ENCODE assay signal across 8 cellular contexts in the genomic region with DNA sequence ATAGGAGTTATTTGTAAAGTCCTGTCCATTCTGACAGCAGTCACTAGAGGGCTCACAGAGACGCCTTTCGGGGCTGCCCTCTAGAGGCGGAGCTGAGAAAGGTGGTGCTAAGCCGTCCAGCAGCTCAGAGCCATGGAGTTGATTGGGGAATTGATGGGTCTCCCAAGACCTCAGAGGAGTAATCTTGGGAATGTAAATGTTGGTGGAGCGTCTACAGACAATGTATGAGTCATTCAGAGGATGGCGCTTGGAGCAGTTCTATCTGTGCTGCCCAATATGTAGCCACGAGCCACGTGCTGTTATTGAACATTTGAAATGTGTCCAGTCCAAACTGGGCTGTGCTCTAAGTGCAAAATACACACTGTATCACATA.
A peak's percentile ranks its signal among the peaks of the same experiment; 100 is the strongest.
DNase-seq lines count a peak whose midpoint lies in the region; ATAC-seq and TF ChIP-seq lines count a peak whose summit lies in the region.

No MANE protein-coding gene starts in this region.

- H3K36me3 ChIP-seq in liver (ENCODE audit: control insufficient read depth in 4 of 4, insufficient read depth in 3 of 4, low read depth in 1 of 4, low read length in 3 of 4), result no peaks in the 10 kb centered on the region

- no peaks in the 10 kb centered on the region for H3K9me3 ChIP-seq in AG04450 (ENCODE audit: control insufficient read depth, insufficient read depth, low read length)
- H3K9me3 ChIP-seq in liver (ENCODE audit: control insufficient read depth in 4 of 4, low read length in 3 of 4), result no peaks in the 10 kb centered on the region

- WGBS in liver, result 17% methylated on average over 8 of the region's 8 CpGs

- H3K4me3 ChIP-seq in AG04450 (ENCODE audit: low read depth, low read length) (no peak overlapping the region), liver (ENCODE audit: low read depth in 1 of 3, low read length in 3 of 3) (peak overlapping the region in 1 of 3 donors; percentile 33)

- ATAC-seq in GM18858 (IDR thresholded peaks at IDR 0.05; ENCODE audit: unreplicated experiment) (peak; percentile 95), HG03039 (IDR thresholded peaks at IDR 0.05; ENCODE audit: unreplicated experiment) (peak; percentile 98)

- DNase-seq in AG04450 (ENCODE audit: low read depth, low spot score) (peak; percentile 33), NCI-H345 (lab: John Stamatoyannopoulos, UW) (peak; percentile 58), cerebellum (ENCODE audit: low spot score) (peak; percentile 6)
- peak; percentile 63 for DNase-seq in activated CD4-positive, alpha-beta T cell treated with anti-CD3 and anti-CD28 coated beads for 1 hour
- DNase-seq in stimulated activated CD4-positive, alpha-beta T cell treated with anti-CD3 and anti-CD28 coated beads, TNF-alpha, amount 100 ng/mL, for 48 hours (ENCODE audit: low read depth in 3 of 3), result peak; percentile 52 to 67 (median 58)

- TF ChIP-seq RAD21 in liver (IDR thresholded peaks at IDR 0.05), result peak; percentile 92 to 94

- H3K9ac ChIP-seq in liver (ENCODE audit: low read depth in 1 of 2, low read length in 2 of 2), result no peak overlapping the region

- H3K4me1 ChIP-seq in liver (ENCODE audit: control insufficient read depth in 4 of 4, insufficient read depth in 4 of 4, low read length in 3 of 4), result peaks cover 0 to 2% (median 0%) of the 10 kb centered on the region in 4 donors

- H3K27ac ChIP-seq in AG04450 (ENCODE audit: low read depth, low read length) (no peak overlapping the region), liver (ENCODE audit: low read depth in 1 of 2, low read length in 2 of 2) (no peak overlapping the region)

- POLR2A ChIA-PET in AG04450 (lab: Yijun Ruan, JAX), result no interaction called here

- H3K27me3 ChIP-seq in AG04450 (ENCODE audit: control insufficient read depth, insufficient read depth, low read length) (peaks cover 4% of the 10 kb centered on the region), liver (ENCODE audit: control insufficient read depth in 4 of 4, insufficient read depth in 4 of 4, low read length in 3 of 4) (no peaks in the 10 kb centered on the region)

- peak; percentile 100 for TF ChIP-seq CTCF in AG04450 (IDR thresholded peaks at IDR 0.05; ENCODE audit: low read depth, low read length)
- TF ChIP-seq CTCF in liver (IDR thresholded peaks at IDR 0.05; ENCODE audit: low read depth, low read length, missing input control), result peak; percentile 96

- CTCF ChIA-PET in AG04450 (lab: Charles Lee), result interaction anchor here (0.5 to 3.1 kb wide), 33 partner anchors 9 to 742 kb away, joined by 3 to 44 read pairs (median 4); no protein-coding TSS in a partner anchor

TF ChIP-seq in liver, 16 proteins besides CTCF, POLR2A, EP300 and RAD21:
- TF ChIP-seq, protein P1, sequence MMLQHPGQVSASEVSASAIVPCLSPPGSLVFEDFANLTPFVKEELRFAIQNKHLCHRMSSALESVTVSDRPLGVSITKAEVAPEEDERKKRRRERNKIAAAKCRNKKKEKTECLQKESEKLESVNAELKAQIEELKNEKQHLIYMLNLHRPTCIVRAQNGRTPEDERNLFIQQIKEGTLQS (IDR thresholded peaks at IDR 0.05), result no peak
- TF ChIP-seq HNF4G (IDR thresholded peaks at IDR 0.05), result no peak
- TF ChIP-seq HNF4A (conservative IDR thresholded peaks at IDR 0.05), result peak in 1 of 2 donors; percentile 14
- TF ChIP-seq YY1 (IDR thresholded peaks at IDR 0.05), result peak; percentile 40
- no peak for TF ChIP-seq JUND (IDR thresholded peaks at IDR 0.05)
- no peak for TF ChIP-seq SP1 (IDR thresholded peaks at IDR 0.05)
- TF ChIP-seq, protein P2, sequence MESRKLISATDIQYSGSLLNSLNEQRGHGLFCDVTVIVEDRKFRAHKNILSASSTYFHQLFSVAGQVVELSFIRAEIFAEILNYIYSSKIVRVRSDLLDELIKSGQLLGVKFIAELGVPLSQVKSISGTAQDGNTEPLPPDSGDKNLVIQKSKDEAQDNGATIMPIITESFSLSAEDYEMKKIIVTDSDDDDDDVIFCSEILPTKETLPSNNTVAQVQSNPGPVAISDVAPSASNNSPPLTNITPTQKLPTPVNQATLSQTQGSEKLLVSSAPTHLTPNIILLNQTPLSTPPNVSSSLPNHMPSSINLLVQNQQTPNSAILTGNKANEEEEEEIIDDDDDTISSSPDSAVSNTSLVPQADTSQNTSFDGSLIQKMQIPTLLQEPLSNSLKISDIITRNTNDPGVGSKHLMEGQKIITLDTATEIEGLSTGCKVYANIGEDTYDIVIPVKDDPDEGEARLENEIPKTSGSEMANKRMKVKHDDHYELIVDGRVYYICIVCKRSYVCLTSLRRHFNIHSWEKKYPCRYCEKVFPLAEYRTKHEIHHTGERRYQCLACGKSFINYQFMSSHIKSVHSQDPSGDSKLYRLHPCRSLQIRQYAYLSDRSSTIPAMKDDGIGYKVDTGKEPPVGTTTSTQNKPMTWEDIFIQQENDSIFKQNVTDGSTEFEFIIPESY (IDR thresholded peaks at IDR 0.05), result no peak
- TF ChIP-seq, protein P3, sequence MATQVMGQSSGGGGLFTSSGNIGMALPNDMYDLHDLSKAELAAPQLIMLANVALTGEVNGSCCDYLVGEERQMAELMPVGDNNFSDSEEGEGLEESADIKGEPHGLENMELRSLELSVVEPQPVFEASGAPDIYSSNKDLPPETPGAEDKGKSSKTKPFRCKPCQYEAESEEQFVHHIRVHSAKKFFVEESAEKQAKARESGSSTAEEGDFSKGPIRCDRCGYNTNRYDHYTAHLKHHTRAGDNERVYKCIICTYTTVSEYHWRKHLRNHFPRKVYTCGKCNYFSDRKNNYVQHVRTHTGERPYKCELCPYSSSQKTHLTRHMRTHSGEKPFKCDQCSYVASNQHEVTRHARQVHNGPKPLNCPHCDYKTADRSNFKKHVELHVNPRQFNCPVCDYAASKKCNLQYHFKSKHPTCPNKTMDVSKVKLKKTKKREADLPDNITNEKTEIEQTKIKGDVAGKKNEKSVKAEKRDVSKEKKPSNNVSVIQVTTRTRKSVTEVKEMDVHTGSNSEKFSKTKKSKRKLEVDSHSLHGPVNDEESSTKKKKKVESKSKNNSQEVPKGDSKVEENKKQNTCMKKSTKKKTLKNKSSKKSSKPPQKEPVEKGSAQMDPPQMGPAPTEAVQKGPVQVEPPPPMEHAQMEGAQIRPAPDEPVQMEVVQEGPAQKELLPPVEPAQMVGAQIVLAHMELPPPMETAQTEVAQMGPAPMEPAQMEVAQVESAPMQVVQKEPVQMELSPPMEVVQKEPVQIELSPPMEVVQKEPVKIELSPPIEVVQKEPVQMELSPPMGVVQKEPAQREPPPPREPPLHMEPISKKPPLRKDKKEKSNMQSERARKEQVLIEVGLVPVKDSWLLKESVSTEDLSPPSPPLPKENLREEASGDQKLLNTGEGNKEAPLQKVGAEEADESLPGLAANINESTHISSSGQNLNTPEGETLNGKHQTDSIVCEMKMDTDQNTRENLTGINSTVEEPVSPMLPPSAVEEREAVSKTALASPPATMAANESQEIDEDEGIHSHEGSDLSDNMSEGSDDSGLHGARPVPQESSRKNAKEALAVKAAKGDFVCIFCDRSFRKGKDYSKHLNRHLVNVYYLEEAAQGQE (IDR thresholded peaks at IDR 0.05), result no peak
- TF ChIP-seq, protein P4, sequence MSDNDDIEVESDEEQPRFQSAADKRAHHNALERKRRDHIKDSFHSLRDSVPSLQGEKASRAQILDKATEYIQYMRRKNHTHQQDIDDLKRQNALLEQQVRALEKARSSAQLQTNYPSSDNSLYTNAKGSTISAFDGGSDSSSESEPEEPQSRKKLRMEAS (IDR thresholded peaks at IDR 0.05), result no peak
- TF ChIP-seq FOXA2 (IDR thresholded peaks at IDR 0.05), result no peak
- no peak for TF ChIP-seq GABPA (IDR thresholded peaks at IDR 0.05 in 1 of 2, conservative IDR thresholded peaks at IDR 0.05 in 1 of 2)
- no peak for TF ChIP-seq TAF1 (conservative IDR thresholded peaks at IDR 0.05)
- peak in 1 of 2 donors; percentile 19 for TF ChIP-seq RXRA (IDR thresholded peaks at IDR 0.05)
- TF ChIP-seq FOXA1 (IDR thresholded peaks at IDR 0.05), result peak; percentile 15
- TF ChIP-seq EGR1 (IDR thresholded peaks at IDR 0.05; ENCODE audit: low read depth in 2 of 2), result no peak
- no peak for TF ChIP-seq NR2F2 (IDR thresholded peaks at IDR 0.05)

Comparison
In these comparisons a context has a peak if more than half of its experiments do, and no peak if none do; other contexts are left out.
1. DNase-seq: peak in every context shown above with its lines; median percentile 63 in activated CD4-positive, alpha-beta T cell treated with anti-CD3 and anti-CD28 coated beads for 1 hour; 58 in NCI-H345; 58 in stimulated activated CD4-positive, alpha-beta T cell treated with anti-CD3 and anti-CD28 coated beads, TNF-alpha, amount 100 ng/mL, for 48 hours; 33 in AG04450; 6 in cerebellum.